Comparison of ENCODE assay signal across 23 cellular contexts in the genomic region with DNA sequence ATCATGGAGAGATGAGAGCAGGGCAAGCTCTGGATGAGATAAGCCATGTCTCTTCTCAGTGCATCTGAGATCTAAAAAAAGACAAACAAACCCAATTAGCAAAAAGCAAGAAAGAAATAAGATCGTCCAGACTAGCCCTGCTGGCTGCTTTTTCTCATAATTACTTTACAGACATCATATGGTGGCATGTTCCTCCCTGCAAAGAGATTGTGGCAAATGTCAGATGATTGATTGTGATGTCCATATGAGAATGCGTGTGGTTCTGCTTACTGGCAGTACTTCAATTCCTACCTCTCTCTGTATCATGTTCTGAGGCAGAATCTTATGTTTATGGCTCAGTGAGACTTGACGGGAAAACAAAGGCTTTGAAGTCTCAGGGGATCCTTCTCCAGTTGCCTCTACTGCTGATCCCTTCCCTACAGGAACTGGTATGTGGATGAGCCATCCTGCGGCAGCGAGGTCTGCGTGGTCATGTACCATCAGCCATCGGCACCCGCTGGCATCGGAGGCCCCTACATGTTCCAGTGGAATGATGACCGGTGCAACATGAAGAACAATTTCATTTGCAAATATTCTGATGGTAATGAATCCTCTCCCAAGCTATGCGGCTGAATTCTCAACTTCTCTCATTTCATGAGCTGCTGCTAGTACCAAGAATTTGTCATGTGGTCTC. TPM values are rescaled to one million over a fixed set of nuclear protein-coding genes. Genes with fewer than 3 reads are reported as not detected.
"Had no signal": no experiment of that assay in that cellular context is flagged by ENCODE, and none has a peak within 500 bp of the region (broad histone marks: within the 10 kb centered on the region; RNA-seq: fewer than 3 reads in every experiment).

No MANE protein-coding gene starts in this region.

- H3K27me3 Mint-ChIP-seq: activated naive CD8-positive, alpha-beta T cell treated with anti-CD3 and anti-CD28 coated beads, Interleukin-2, amount 50 U/mL, for 24 hours; type B pancreatic cell had no signal

- H3K4me3 ChIP-seq: left lung, mucosa of descending colon, right atrium auricular region, smooth muscle cell, suprapubic skin had no signal

- H3K9me3 Mint-ChIP-seq: activated naive CD4-positive, alpha-beta T cell treated with anti-CD3 and anti-CD28 coated beads for 36 hours; activated naive CD8-positive, alpha-beta T cell treated with anti-CD3 and anti-CD28 coated beads, Interleukin-2, amount 50 U/mL, for 24 hours; activated T-helper 17 cell treated with anti-CD3 and anti-CD28 coated beads, Interleukin-2, amount 50 U/mL, for 72 hours; memory B cell; natural killer cell; type B pancreatic cell had no signal

- H3K36me3 ChIP-seq: right atrium auricular region, suprapubic skin had no signal

- H3K4me1 ChIP-seq: left lung, right atrium auricular region, suprapubic skin had no signal

- ATAC-seq: activated naive CD8-positive, alpha-beta T cell treated with anti-CD3 and anti-CD28 coated beads, Interleukin-2, amount 50 U/mL, for 24 hours; activated T-helper 17 cell treated with anti-CD3 and anti-CD28 coated beads, Interleukin-2, amount 50 U/mL, for 72 hours; left lung; mucosa of descending colon; natural killer cell had no signal

- H3K4me3 Mint-ChIP-seq: activated naive CD4-positive, alpha-beta T cell treated with anti-CD3 and anti-CD28 coated beads for 36 hours; activated naive CD8-positive, alpha-beta T cell treated with anti-CD3 and anti-CD28 coated beads, Interleukin-2, amount 50 U/mL, for 24 hours; activated T-helper 17 cell treated with anti-CD3 and anti-CD28 coated beads, Interleukin-2, amount 50 U/mL, for 72 hours; memory B cell; natural killer cell; type B pancreatic cell had no signal

- H3K36me3 Mint-ChIP-seq: memory B cell, natural killer cell, type B pancreatic cell had no signal

- H3K9me3 ChIP-seq: left lung, mucosa of descending colon, right atrium auricular region, suprapubic skin had no signal

- H3K27me3 ChIP-seq: left lung, right atrium auricular region, suprapubic skin had no signal

- DNase-seq: activated CD4-positive, alpha-beta T cell treated with anti-CD3 and anti-CD28 coated beads, Interleukin-2, amount 50 U/mL, for 48 hours; activated naive CD4-positive, alpha-beta T cell treated with anti-CD3 and anti-CD28 coated beads for 36 hours; activated naive CD8-positive, alpha-beta T cell treated with anti-CD3 and anti-CD28 coated beads, Interleukin-2, amount 50 U/mL, for 24 hours; hippocampal formation; left lung; mucosa of descending colon; natural killer cell; posterior cingulate gyrus; stimulated activated CD4-positive, alpha-beta T cell treated with anti-CD3 and anti-CD28 coated beads, Interleukin-4, amount 100 ng/mL, for 4 hours; stimulated activated CD8-positive, alpha-beta memory T cell treated with anti-CD3 and anti-CD28 coated beads, Interleukin-4, amount 100 ng/mL, for 48 hours; stimulated activated naive CD4-positive, alpha-beta T cell treated with Interleukin-2 at 50 U/mL for 16 hours; SW 1271 had no signal

- H3K4me1 Mint-ChIP-seq: activated T-helper 17 cell treated with anti-CD3 and anti-CD28 coated beads, Interleukin-2, amount 50 U/mL, for 72 hours; natural killer cell had no signal

- H3K27ac ChIP-seq: left lung, right atrium auricular region, suprapubic skin had no signal

- H3K27ac Mint-ChIP-seq: activated naive CD4-positive, alpha-beta T cell treated with anti-CD3 and anti-CD28 coated beads for 36 hours; activated naive CD8-positive, alpha-beta T cell treated with anti-CD3 and anti-CD28 coated beads, Interleukin-2, amount 50 U/mL, for 24 hours; activated T-helper 17 cell treated with anti-CD3 and anti-CD28 coated beads, Interleukin-2, amount 50 U/mL, for 72 hours; memory B cell; natural killer cell; type B pancreatic cell had no signal

RNA-seq across cellular contexts. Expression of gene HOATZ, which starts 34.8 kb away (rescaled TPM):
- total RNA-seq: activated naive CD4-positive, alpha-beta T cell treated with anti-CD3 and anti-CD28 coated beads for 36 hours; activated T-helper 17 cell treated with anti-CD3 and anti-CD28 coated beads, Interleukin-2, amount 50 U/mL, for 72 hours; fibroblast of villous mesenchyme; glomerular endothelial cell; mucosa of descending colon; natural killer cell; right atrium auricular region; suprapubic skin; T-helper 2 cell treated with Interferon-gamma antibody and Interleukin-4, amounts not matched to agents 100 ng/mL and 5 ng/mL, for 36 hours had no signal
- polyA plus RNA-seq: esophagus, keratinocyte had no signal

RNA-seq across cellular contexts. Expression of gene BTG4, which starts 37.1 kb away (rescaled TPM):
- total RNA-seq: activated naive CD4-positive, alpha-beta T cell treated with anti-CD3 and anti-CD28 coated beads for 36 hours; activated T-helper 17 cell treated with anti-CD3 and anti-CD28 coated beads, Interleukin-2, amount 50 U/mL, for 72 hours; fibroblast of villous mesenchyme; glomerular endothelial cell; left lung; mucosa of descending colon; natural killer cell; right atrium auricular region; smooth muscle cell; suprapubic skin; T-helper 2 cell treated with Interferon-gamma antibody and Interleukin-4, amounts not matched to agents 100 ng/mL and 5 ng/mL, for 36 hours had no signal
- polyA plus RNA-seq: esophagus had no signal
